Comparison of ENCODE assay signal across 15 cellular contexts in genomic region chr6:17070400-17070799, GRCh38. TPM values are rescaled to one million over a fixed set of nuclear protein-coding genes. Genes with fewer than 3 reads are reported as not detected.
"Had no signal": no experiment of that assay in that cellular context is flagged by ENCODE, and none has a peak within 500 bp of the region (broad histone marks: within the 10 kb centered on the region; RNA-seq: fewer than 3 reads in every experiment).

No MANE protein-coding gene starts in this region.

RNA-seq across cellular contexts. Expression of gene STMND1, which starts 31.4 kb away (rescaled TPM):
- total RNA-seq: kidney; kidney epithelial cell; left cardiac atrium; left lobe of liver; left ventricle myocardium inferior; left ventricle myocardium superior; lung microvascular endothelial cell; mammary epithelial cell; mesenteric fat pad; mononuclear cell; myocyte; naive thymus-derived CD4-positive, alpha-beta T cell had no signal
- polyA plus RNA-seq: hepatocyte; immature natural killer cell; keratinocyte; mammary epithelial cell; naive thymus-derived CD4-positive, alpha-beta T cell had no signal
